Comparison of ENCODE assay signal across 11 cellular contexts in genomic region chr1:8015809-8016165, GRCh38. TPM values are rescaled to one million over a fixed set of nuclear protein-coding genes. Genes with fewer than 3 reads are reported as not detected.
DNase-seq lines count a peak whose midpoint lies in the region; ATAC-seq and TF ChIP-seq lines count a peak whose summit lies in the region.
"Had no signal": no experiment of that assay in that cellular context is flagged by ENCODE, and none has a peak within 500 bp of the region (broad histone marks: within the 10 kb centered on the region; RNA-seq: fewer than 3 reads in every experiment).

No MANE protein-coding gene starts in this region.

- H3K4me1 Mint-ChIP-seq in Calu3 (ENCODE audit: low read depth, unreplicated experiment), result peaks cover 57% of the 10 kb centered on the region
- peaks cover 9% of the 10 kb centered on the region for H3K4me1 Mint-ChIP-seq in activated T-cell treated with anti-CD3 and anti-CD28 coated beads, Interleukin-2, amount 50 U/mL, for 72 hours (ENCODE audit: low read depth)
- peaks cover 17% of the 10 kb centered on the region for H3K4me1 Mint-ChIP-seq in T-helper 2 cell treated with Interferon-gamma antibody and Interleukin-4, amounts not matched to agents 5 μg/mL and 100 μg/mL, for 36 hours (ENCODE audit: low read depth)

- BruUV-seq in Calu3 (replicated peaks; lab: Mats Ljungman, UMichigan), result no TSS peak

- DNase-seq in Calu3, result no peak
- no peak for DNase-seq in astrocyte of the cerebellum (ENCODE audit: low read depth)
- no peak for DNase-seq in left ventricle myocardium inferior
- DNase-seq in activated T-cell treated with anti-CD3 and anti-CD28 coated beads, Interleukin-2, amount 50 U/mL, for 72 hours, result no peak
- DNase-seq in GM20000 (ENCODE audit: low spot score), result no peak
- DNase-seq in T-helper 2 cell treated with Interferon-gamma antibody and Interleukin-4, amounts not matched to agents 5 μg/mL and 100 μg/mL, for 36 hours (ENCODE audit: low spot score), result no peak
- DNase-seq: activated CD4-positive, alpha-beta T cell treated with anti-CD3 and anti-CD28 coated beads for 4 hours had no signal

- H3K4me3 Mint-ChIP-seq in Calu3 (ENCODE audit: low read depth, unreplicated experiment), result peak overlapping the region; percentile 57
- no peak overlapping the region for H3K4me3 Mint-ChIP-seq in activated T-cell treated with anti-CD3 and anti-CD28 coated beads, Interleukin-2, amount 50 U/mL, for 72 hours
- H3K4me3 Mint-ChIP-seq in T-helper 2 cell treated with Interferon-gamma antibody and Interleukin-4, amounts not matched to agents 5 μg/mL and 100 μg/mL, for 36 hours, result no peak overlapping the region

- H3K27me3 Mint-ChIP-seq in Calu3 (ENCODE audit: unreplicated experiment), result no peaks in the 10 kb centered on the region
- peaks cover 39% of the 10 kb centered on the region for H3K27me3 Mint-ChIP-seq in activated T-cell treated with anti-CD3 and anti-CD28 coated beads, Interleukin-2, amount 50 U/mL, for 72 hours (ENCODE audit: low read depth)
- peaks cover 17% of the 10 kb centered on the region for H3K27me3 Mint-ChIP-seq in T-helper 2 cell treated with Interferon-gamma antibody and Interleukin-4, amounts not matched to agents 5 μg/mL and 100 μg/mL, for 36 hours (ENCODE audit: low read depth)
- H3K27me3 Mint-ChIP-seq: brain had no signal

- in situ Hi-C loops in astrocyte of the cerebellum (cut with HindIII; ENCODE audit: low sequenced_read_pairs), result loop anchor here (5.0 to 25.0 kb wide), 2 partner anchors 103 to 307 kb away; no protein-coding TSS in a partner anchor

- no peak overlapping the region for H3K9ac ChIP-seq in rectal smooth muscle tissue (ENCODE audit: low read length)
- H3K9ac ChIP-seq: BLaER1 had no signal

- H3K4me3 ChIP-seq in astrocyte of the cerebellum (ENCODE audit: low read depth, low read length) (peak overlapping the region; percentile 92), left ventricle myocardium inferior (peak overlapping the region; percentile 36), rectal smooth muscle tissue (ENCODE audit: low read length) (no peak overlapping the region)
- H3K4me3 ChIP-seq: BLaER1 had no signal

- H3K9me3 ChIP-seq in left ventricle myocardium inferior (replicated peaks), result no peaks in the 10 kb centered on the region
- H3K9me3 ChIP-seq: BLaER1 had no signal

- H3K36me3 ChIP-seq in left ventricle myocardium inferior (peaks cover 38% of the 10 kb centered on the region), rectal smooth muscle tissue (ENCODE audit: control insufficient read depth, insufficient read depth, low read length) (peaks cover 8% of the 10 kb centered on the region)
- H3K36me3 ChIP-seq: BLaER1 had no signal

- no peak for ATAC-seq in activated T-cell treated with anti-CD3 and anti-CD28 coated beads, Interleukin-2, amount 50 U/mL, for 72 hours (replicated peaks in 1 of 2)
- ATAC-seq in GM18861 (IDR thresholded peaks at IDR 0.05; ENCODE audit: unreplicated experiment), result no peak

- TF ChIP-seq CTCF in Calu3 (IDR thresholded peaks at IDR 0.05; ENCODE audit: unreplicated experiment) (no peak), astrocyte of the cerebellum (IDR thresholded peaks at IDR 0.05; ENCODE audit: low read depth, low read length, missing control alignments) (no peak), left ventricle myocardium inferior (IDR thresholded peaks at IDR 0.05; ENCODE audit: borderline replicate concordance) (no peak), GM20000 (IDR thresholded peaks at IDR 0.05; ENCODE audit: extremely low read depth, missing control alignments) (no peak)

- H3K4me1 ChIP-seq in left ventricle myocardium inferior (peaks cover 61% of the 10 kb centered on the region), rectal smooth muscle tissue (ENCODE audit: control insufficient read depth, insufficient read depth, low read length) (peaks cover 27% of the 10 kb centered on the region)
- H3K4me1 ChIP-seq: BLaER1 had no signal

- H3K36me3 Mint-ChIP-seq in Calu3 (ENCODE audit: insufficient read depth, unreplicated experiment), result peaks cover 96% of the 10 kb centered on the region
- no peaks in the 10 kb centered on the region for H3K36me3 Mint-ChIP-seq in activated T-cell treated with anti-CD3 and anti-CD28 coated beads, Interleukin-2, amount 50 U/mL, for 72 hours (ENCODE audit: insufficient read depth in 2 of 2)
- no peaks in the 10 kb centered on the region for H3K36me3 Mint-ChIP-seq in T-helper 2 cell treated with Interferon-gamma antibody and Interleukin-4, amounts not matched to agents 5 μg/mL and 100 μg/mL, for 36 hours (ENCODE audit: low read depth)

- H3K9me3 Mint-ChIP-seq in Calu3 (ENCODE audit: low read depth, unreplicated experiment), result no peaks in the 10 kb centered on the region
- H3K9me3 Mint-ChIP-seq in activated T-cell treated with anti-CD3 and anti-CD28 coated beads, Interleukin-2, amount 50 U/mL, for 72 hours, result no peaks in the 10 kb centered on the region
- no peaks in the 10 kb centered on the region for H3K9me3 Mint-ChIP-seq in T-helper 2 cell treated with Interferon-gamma antibody and Interleukin-4, amounts not matched to agents 5 μg/mL and 100 μg/mL, for 36 hours
- H3K9me3 Mint-ChIP-seq: brain had no signal

- H3K27me3 ChIP-seq in left ventricle myocardium inferior (ENCODE audit: low read depth), result no peaks in the 10 kb centered on the region
- no peaks in the 10 kb centered on the region for H3K27me3 ChIP-seq in rectal smooth muscle tissue (ENCODE audit: control insufficient read depth, insufficient read depth, low read length)
- H3K27me3 ChIP-seq: BLaER1 had no signal

- CTCF ChIA-PET in Calu3 (lab: Charles Lee), result interaction anchor here (1.0 to 2.9 kb wide), 2 partner anchors 25 to 299 kb away, joined by 4 to 25 read pairs; no protein-coding TSS in a partner anchor

- peak overlapping the region; percentile 71 for H3K27ac Mint-ChIP-seq in Calu3 (ENCODE audit: unreplicated experiment)
- no peak overlapping the region for H3K27ac Mint-ChIP-seq in activated T-cell treated with anti-CD3 and anti-CD28 coated beads, Interleukin-2, amount 50 U/mL, for 72 hours
- H3K27ac Mint-ChIP-seq in T-helper 2 cell treated with Interferon-gamma antibody and Interleukin-4, amounts not matched to agents 5 μg/mL and 100 μg/mL, for 36 hours, result no peak overlapping the region

- intact Hi-C loops in Calu3 (cut with micrococcal nuclease; ENCODE audit: unreplicated experiment), result no loop called here
- intact Hi-C loops in left ventricle myocardium inferior (cut with micrococcal nuclease), result loop anchor here (5.0 kb wide), 1 partner anchor 33 kb away; no protein-coding TSS in a partner anchor

- H3K27ac ChIP-seq in left ventricle myocardium inferior (replicated peaks), result peak overlapping the region; percentile 72
- H3K27ac ChIP-seq in rectal smooth muscle tissue (ENCODE audit: low read depth, low read length), result peak overlapping the region; percentile 77
- H3K27ac ChIP-seq: BLaER1 had no signal

RNA-seq across cellular contexts. Expression of gene ERRFI1, which starts 10.3 kb away (rescaled TPM):
- total RNA-seq in Calu3 (2022) (74.9 and 83.0 TPM in 2 replicates), left ventricle myocardium inferior (10.8 TPM)
- 1 to 10 TPM; 2.6 to 3.3 TPM for total RNA-seq in activated T-cell treated with anti-CD3 and anti-CD28 coated beads, Interleukin-2, amount 50 U/mL, for 72 hours

RNA-seq across cellular contexts. Expression of gene PARK7, which starts 54.3 kb away (rescaled TPM):
- total RNA-seq in Calu3 (2022), result 207 and 209 TPM in 2 replicates
- 329 TPM for total RNA-seq in left ventricle myocardium inferior
- total RNA-seq in activated T-cell treated with anti-CD3 and anti-CD28 coated beads, Interleukin-2, amount 50 U/mL, for 72 hours, result 100 to 1,000 TPM; 247 to 273 TPM
